Comparison of ENCODE assay signal across 8 cellular contexts in the genomic region with DNA sequence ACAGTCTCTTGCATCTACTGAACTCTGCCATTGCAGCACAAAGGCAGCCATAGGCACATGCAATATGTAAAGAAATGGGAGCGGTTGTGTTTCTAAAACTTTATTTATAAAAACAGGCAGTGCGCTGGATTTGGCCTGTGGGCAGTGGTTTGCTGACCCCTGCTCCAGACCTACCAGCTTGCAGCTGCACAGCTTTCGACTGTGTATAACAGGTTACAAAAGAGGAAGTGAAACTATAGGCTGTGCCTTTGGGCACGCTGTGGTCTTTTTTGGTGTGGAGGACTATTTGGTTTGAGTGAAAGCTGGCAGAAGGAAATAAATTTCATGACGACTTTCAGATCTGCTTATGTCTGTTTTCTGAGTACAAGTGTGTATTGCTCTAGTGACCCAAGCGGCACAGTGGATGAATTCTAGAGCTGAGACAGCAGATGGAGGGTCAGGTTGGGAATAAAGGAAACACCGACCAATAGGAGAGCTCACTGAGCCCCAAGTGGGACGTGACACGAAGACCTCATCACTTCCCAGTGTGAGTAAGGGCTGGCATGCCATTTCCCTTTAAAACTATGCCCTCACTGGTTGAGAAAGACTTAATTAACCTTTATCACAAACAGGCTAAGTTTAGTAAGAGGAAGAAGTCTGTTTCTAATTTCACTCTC.
DNase-seq lines count a peak whose midpoint lies in the region; ATAC-seq and TF ChIP-seq lines count a peak whose summit lies in the region.

No MANE protein-coding gene starts in this region.

- POLR2A ChIA-PET in naive thymus-derived CD8-positive, alpha-beta T cell (lab: Charles Lee), result no interaction called here
- POLR2A ChIA-PET in PC-3 (lab: Charles Lee; ENCODE audit: unreplicated experiment), result no interaction called here

- H3K36me3 ChIP-seq in PC-3 (ENCODE audit: low read depth, low read length), result no peaks in the 10 kb centered on the region

- no peak overlapping the region for H2AFZ ChIP-seq in PC-3 (ENCODE audit: low read length)

- no peaks in the 10 kb centered on the region for H3K9me2 ChIP-seq in PC-3 (replicated peaks; ENCODE audit: low read length)

- peak overlapping the region; percentile 10 for H3K4me3 Mint-ChIP-seq in activated naive CD4-positive, alpha-beta T cell treated with anti-CD3 and anti-CD28 coated beads for 36 hours
- peak overlapping the region; percentile 76 to 91 (median 81) for H3K4me3 Mint-ChIP-seq in naive thymus-derived CD8-positive, alpha-beta T cell

- no peak for TF ChIP-seq CTCF in PC-3 (conservative IDR thresholded peaks at IDR 0.05; ENCODE audit: low read depth, low read length)

- no peak overlapping the region for H3K4me2 ChIP-seq in PC-3 (ENCODE audit: low read length)

- H3K9me3 Mint-ChIP-seq in activated naive CD4-positive, alpha-beta T cell treated with anti-CD3 and anti-CD28 coated beads for 36 hours, result no peaks in the 10 kb centered on the region
- no peaks in the 10 kb centered on the region for H3K9me3 Mint-ChIP-seq in naive thymus-derived CD8-positive, alpha-beta T cell

- ATAC-seq in HG02678 (IDR thresholded peaks at IDR 0.05; ENCODE audit: unreplicated experiment) (peak; percentile 96), PC-3 (no peak)
- peak; percentile 67 to 80 for ATAC-seq in naive thymus-derived CD8-positive, alpha-beta T cell

- H3K4me3 ChIP-seq in PC-3 (ENCODE audit: low read length), result no peak overlapping the region

- H3K36me3 Mint-ChIP-seq in activated naive CD4-positive, alpha-beta T cell treated with anti-CD3 and anti-CD28 coated beads for 36 hours (ENCODE audit: low read depth), result no peaks in the 10 kb centered on the region
- H3K36me3 Mint-ChIP-seq in naive thymus-derived CD8-positive, alpha-beta T cell, result no peaks in the 10 kb centered on the region

- H3K27me3 ChIP-seq in PC-3 (ENCODE audit: low read length), result no peaks in the 10 kb centered on the region

- H3K79me2 ChIP-seq in PC-3 (ENCODE audit: low read length), result no peaks in the 10 kb centered on the region

- no peaks in the 10 kb centered on the region for H3F3A ChIP-seq in PC-3 (ENCODE audit: low read length, unreplicated experiment)

- H3K4me1 Mint-ChIP-seq in activated naive CD4-positive, alpha-beta T cell treated with anti-CD3 and anti-CD28 coated beads for 36 hours (ENCODE audit: low read depth), result peaks cover 17% of the 10 kb centered on the region
- H3K4me1 Mint-ChIP-seq in naive thymus-derived CD8-positive, alpha-beta T cell, result peaks cover 9 to 53% (median 26%) of the 10 kb centered on the region in 4 donors

- H3K9ac ChIP-seq in PC-3 (ENCODE audit: low read length), result no peak overlapping the region

- BruUV-seq in PC-3 (replicated peaks; lab: Mats Ljungman, UMichigan), result no TSS peak

- no peaks in the 10 kb centered on the region for H3K27me3 Mint-ChIP-seq in activated naive CD4-positive, alpha-beta T cell treated with anti-CD3 and anti-CD28 coated beads for 36 hours (ENCODE audit: low read depth)
- no peaks in the 10 kb centered on the region for H3K27me3 Mint-ChIP-seq in naive thymus-derived CD8-positive, alpha-beta T cell

- DNase-seq in activated naive CD4-positive, alpha-beta T cell treated with anti-CD3 and anti-CD28 coated beads for 36 hours, result peak; percentile 22
- no peak for DNase-seq in activated naive CD4-positive, alpha-beta T cell (lab: John Stamatoyannopoulos, UW)
- DNase-seq in NOMO-1 treated with DMSO at 0.1 percent for 48 hours (lab: John Stamatoyannopoulos, UW; ENCODE audit: unreplicated experiment), result peak; percentile 98
- peak; percentile 40 for DNase-seq in cerebellum (ENCODE audit: low spot score)
- peak in 7 of 10 donors; percentile 1 to 64 (median 17) for DNase-seq in naive thymus-derived CD8-positive, alpha-beta T cell
- DNase-seq in PC-3, result no peak
- no peak for DNase-seq in NCI-H2196 treated with DMSO at 0.1 percent for 48 hours (lab: John Stamatoyannopoulos, UW; ENCODE audit: unreplicated experiment)

- intact Hi-C loops in activated naive CD4-positive, alpha-beta T cell treated with anti-CD3 and anti-CD28 coated beads for 36 hours (cut with micrococcal nuclease), result loop anchor here (5.0 kb wide), 4 partner anchors 300 to 540 kb away; partner anchors contain the start of gene CDK1
- intact Hi-C loops in PC-3 (cut with micrococcal nuclease), result no loop called here

- H3K27ac Mint-ChIP-seq in activated naive CD4-positive, alpha-beta T cell treated with anti-CD3 and anti-CD28 coated beads for 36 hours, result no peak overlapping the region
- peak overlapping the region; percentile 3 to 85 (median 79) for H3K27ac Mint-ChIP-seq in naive thymus-derived CD8-positive, alpha-beta T cell

- H3K27ac ChIP-seq in PC-3 (ENCODE audit: low read length), result no peak overlapping the region

- H4K20me1 ChIP-seq in PC-3 (ENCODE audit: low read length), result no peaks in the 10 kb centered on the region

- CTCF ChIA-PET in activated naive CD4-positive, alpha-beta T cell treated with anti-CD3 and anti-CD28 coated beads for 36 hours (lab: Charles Lee), result interaction anchor here (1.3 kb wide), 1 partner anchor 33 kb away, joined by 3 read pairs; no protein-coding TSS in a partner anchor
- CTCF ChIA-PET in PC-3 (lab: Charles Lee), result interaction anchor here (2.2 kb wide), 1 partner anchor 197 kb away, joined by 16 read pairs; no protein-coding TSS in a partner anchor

- no peaks in the 10 kb centered on the region for H3K9me3 ChIP-seq in PC-3 (ENCODE audit: low read length)

- peaks cover 25% of the 10 kb centered on the region for H3K4me1 ChIP-seq in PC-3 (ENCODE audit: insufficient read depth, low read length)

Comparison
In these comparisons a context has a peak if more than half of its experiments do, and no peak if none do; other contexts are left out.
1. DNase-seq: peak in activated naive CD4-positive, alpha-beta T cell treated with anti-CD3 and anti-CD28 coated beads for 36 hours (single experiment), NOMO-1 treated with DMSO at 0.1 percent for 48 hours (single experiment), cerebellum (single experiment) and naive thymus-derived CD8-positive, alpha-beta T cell (7 of 10); none in activated naive CD4-positive, alpha-beta T cell (0 of 4), PC-3 (single experiment) and NCI-H2196 treated with DMSO at 0.1 percent for 48 hours (single experiment).